In genomic region chr9:33375238-33375840, GRCh38 we compare ENCODE assay signal across 9 cellular contexts. TPM values are rescaled to one million over a fixed set of nuclear protein-coding genes. Genes with fewer than 3 reads are reported as not detected.
DNase-seq lines count a peak whose midpoint lies in the region; ATAC-seq and TF ChIP-seq lines count a peak whose summit lies in the region.
"Had no signal": no experiment of that assay in that cellular context is flagged by ENCODE, and none has a peak within 500 bp of the region (broad histone marks: within the 10 kb centered on the region; RNA-seq: fewer than 3 reads in every experiment).

No MANE protein-coding gene starts in this region.

- H3K27ac Mint-ChIP-seq in activated T-cell treated with anti-CD3 and anti-CD28 coated beads, Interleukin-2, amount 50 U/mL, for 72 hours: peak overlapping the region; percentile 34
- peak overlapping the region; percentile 73 for H3K27ac Mint-ChIP-seq in type B pancreatic cell

- DNase-seq in activated T-cell treated with anti-CD3 and anti-CD28 coated beads, Interleukin-2, amount 50 U/mL, for 72 hours: no peak
- no peak for DNase-seq in activated T-cell treated with anti-CD3 and anti-CD28 coated beads, Interleukin-2, amount 50 U/mL, for 1 hour
- DNase-seq in choroid plexus epithelial cell (ENCODE audit: low read depth) (no peak), lower lobe of right lung (no peak), type B pancreatic cell (ENCODE audit: extremely low spot score, unreplicated experiment) (no peak), NCI-H2196 (lab: John Stamatoyannopoulos, UW; ENCODE audit: unreplicated experiment) (no peak)
- no peak for DNase-seq in activated effector memory CD4-positive, alpha-beta T cell treated with Interleukin-2 at 50 U/mL for 16 hours

- H3K9me3 ChIP-seq in lower lobe of right lung: no peaks in the 10 kb centered on the region

- H3K36me3 Mint-ChIP-seq in activated T-cell treated with anti-CD3 and anti-CD28 coated beads, Interleukin-2, amount 50 U/mL, for 72 hours (ENCODE audit: insufficient read depth in 2 of 2): no peaks in the 10 kb centered on the region
- H3K36me3 Mint-ChIP-seq in type B pancreatic cell: no peaks in the 10 kb centered on the region

- ATAC-seq in activated T-cell treated with anti-CD3 and anti-CD28 coated beads, Interleukin-2, amount 50 U/mL, for 72 hours (replicated peaks in 1 of 2): peak; percentile 16 to 17
- ATAC-seq in lower lobe of right lung (peak; percentile 30 to 33), GM18498 (IDR thresholded peaks at IDR 0.05; ENCODE audit: unreplicated experiment) (no peak)

- H3K4me3 Mint-ChIP-seq in activated T-cell treated with anti-CD3 and anti-CD28 coated beads, Interleukin-2, amount 50 U/mL, for 72 hours: peak overlapping the region in 1 of 2 donors; percentile 24
- H3K4me3 Mint-ChIP-seq in type B pancreatic cell: peak overlapping the region; percentile 65

- H3K4me3 ChIP-seq in choroid plexus epithelial cell (ENCODE audit: low read depth, low read length) (peak overlapping the region; percentile 28), lower lobe of right lung (peak overlapping the region; percentile 15)

- peaks cover 21% of the 10 kb centered on the region for H3K4me1 ChIP-seq in lower lobe of right lung

- peak overlapping the region; percentile 32 for H3K27ac ChIP-seq in lower lobe of right lung

- H3K9me3 Mint-ChIP-seq in activated T-cell treated with anti-CD3 and anti-CD28 coated beads, Interleukin-2, amount 50 U/mL, for 72 hours: no peaks in the 10 kb centered on the region
- no peaks in the 10 kb centered on the region for H3K9me3 Mint-ChIP-seq in type B pancreatic cell

- H3K27me3 Mint-ChIP-seq in activated T-cell treated with anti-CD3 and anti-CD28 coated beads, Interleukin-2, amount 50 U/mL, for 72 hours (ENCODE audit: low read depth): no peaks in the 10 kb centered on the region
- H3K27me3 Mint-ChIP-seq in type B pancreatic cell: no peaks in the 10 kb centered on the region
- H3K27me3 Mint-ChIP-seq: CD4-positive, CD25-positive, alpha-beta regulatory T cell had no signal

- no peaks in the 10 kb centered on the region for H3K27me3 ChIP-seq in lower lobe of right lung (ENCODE audit: low read depth)

- intact Hi-C loops in lower lobe of right lung (cut with DNase I): no loop called here

- H3K4me1 Mint-ChIP-seq in activated T-cell treated with anti-CD3 and anti-CD28 coated beads, Interleukin-2, amount 50 U/mL, for 72 hours (ENCODE audit: low read depth): peaks cover 13% of the 10 kb centered on the region
- H3K4me1 Mint-ChIP-seq in type B pancreatic cell (ENCODE audit: unreplicated experiment): peaks cover 33% of the 10 kb centered on the region

- H3K36me3 ChIP-seq in lower lobe of right lung: peaks cover 21% of the 10 kb centered on the region

- TF ChIP-seq CTCF in choroid plexus epithelial cell (conservative IDR thresholded peaks at IDR 0.05; ENCODE audit: low read depth, low read length): no peak
- no peak for TF ChIP-seq CTCF in lower lobe of right lung (IDR thresholded peaks at IDR 0.05)
- TF ChIP-seq CTCF in type B pancreatic cell (conservative IDR thresholded peaks at IDR 0.05): peak; percentile 38

RNA-seq across cellular contexts. Expression of gene AQP7, which starts 27.0 kb away (rescaled TPM):
- not detected for total RNA-seq in activated T-cell treated with anti-CD3 and anti-CD28 coated beads, Interleukin-2, amount 50 U/mL, for 72 hours
- 3.7 TPM for total RNA-seq in lower lobe of right lung
- total RNA-seq in type B pancreatic cell (ENCODE audit: low replicate concordance): 3.7 and 5.0 TPM in 2 replicates
